In genomic region chr6:133817460-133818047, GRCh38 we compare ENCODE assay signal across 8 cellular contexts.
DNase-seq lines count a peak whose midpoint lies in the region; ATAC-seq and TF ChIP-seq lines count a peak whose summit lies in the region.

No MANE protein-coding gene starts in this region.

- H3K4me1 ChIP-seq in gastrocnemius medialis, result peaks cover 0 to 3% of the 10 kb centered on the region in 2 donors
- no peaks in the 10 kb centered on the region for H3K4me1 ChIP-seq in suprapubic skin

- H3K27ac ChIP-seq in gastrocnemius medialis (no peak overlapping the region), suprapubic skin (no peak overlapping the region)

- TF ChIP-seq CTCF in HFF-Myc (IDR thresholded peaks at IDR 0.05; ENCODE audit: low read depth, low read length, missing control alignments), result peak; percentile 77
- peak in 1 of 5 experiments; percentile 35 for TF ChIP-seq CTCF in gastrocnemius medialis (IDR thresholded peaks at IDR 0.05 in 4 of 5, conservative IDR thresholded peaks at IDR 0.05 in 1 of 5)
- TF ChIP-seq CTCF in suprapubic skin (IDR thresholded peaks at IDR 0.05), result peak in 1 of 2 donors; percentile 45

- 78% methylated on average over 9 of the region's 9 CpGs for WGBS in suprapubic skin

- H3K36me3 ChIP-seq in gastrocnemius medialis (no peaks in the 10 kb centered on the region), suprapubic skin (no peaks in the 10 kb centered on the region)

- no peak for TF ChIP-seq EP300 in suprapubic skin (IDR thresholded peaks at IDR 0.05)

- H3K4me3 ChIP-seq in HFF-Myc (replicated peaks; ENCODE audit: low read depth, low read length) (no peak overlapping the region), gastrocnemius medialis (no peak overlapping the region), suprapubic skin (no peak overlapping the region)

- TF ChIP-seq POLR2A in gastrocnemius medialis (IDR thresholded peaks at IDR 0.05) (no peak), suprapubic skin (IDR thresholded peaks at IDR 0.05) (no peak)

- intact Hi-C loops in gastrocnemius medialis (cut with DNase I; ENCODE audit: low total_unique reads), result no loop called here

- H3K27me3 ChIP-seq in gastrocnemius medialis (no peaks in the 10 kb centered on the region), suprapubic skin (no peaks in the 10 kb centered on the region)

- no peaks in the 10 kb centered on the region for H3K9me3 ChIP-seq in gastrocnemius medialis
- no peaks in the 10 kb centered on the region for H3K9me3 ChIP-seq in suprapubic skin

- ATAC-seq in gastrocnemius medialis, result no peak

- in situ Hi-C loops in gastrocnemius medialis (cut with MboI; ENCODE audit: low sequenced_read_pairs in 4 of 4), result loop anchor here in 1 of 4 donors (25.0 kb wide), 1 partner anchor 105 kb away; no protein-coding TSS in a partner anchor

- DNase-seq in GDM1 (lab: John Stamatoyannopoulos, UW) (peak; percentile 2), HFF-Myc (ENCODE audit: extremely low read depth, low read depth) (no peak), T follicular helper cell (ENCODE audit: low read depth) (peak; percentile 9), gastrocnemius medialis (no peak), suprapubic skin (ENCODE audit: low spot score in 2 of 2) (no peak), DMS114 treated with DMSO at 0.1 percent for 48 hours (lab: John Stamatoyannopoulos, UW; ENCODE audit: unreplicated experiment) (no peak)
- peak; percentile 12 for DNase-seq in effector CD4-positive, alpha-beta T cell
- peak; percentile 66 for DNase-seq in stimulated activated CD4-positive, alpha-beta T cell treated with anti-CD3 and anti-CD28 coated beads, Interleukin-15, amount 100 ng/mL, for 24 hours

Comparison
In these comparisons a context has a peak if more than half of its experiments do, and no peak if none do; other contexts are left out.
1. DNase-seq: peak in GDM1 (single experiment), T follicular helper cell (single experiment), effector CD4-positive, alpha-beta T cell (single experiment) and stimulated activated CD4-positive, alpha-beta T cell treated with anti-CD3 and anti-CD28 coated beads, Interleukin-15, amount 100 ng/mL, for 24 hours (single experiment); none in HFF-Myc (single experiment), gastrocnemius medialis (0 of 2), suprapubic skin (0 of 2) and DMS114 treated with DMSO at 0.1 percent for 48 hours (single experiment).